ENCODE assay signal across 20 cellular contexts in genomic region chr1:165259706-165260105, GRCh38.
DNase-seq lines count a peak whose midpoint lies in the region; ATAC-seq, FAIRE-seq and TF ChIP-seq lines count a peak whose summit lies in the region.
"Had no signal": no experiment of that assay in that cellular context is flagged by ENCODE, and none has a peak within 500 bp of the region (broad histone marks: within the 10 kb centered on the region; RNA-seq: fewer than 3 reads in every experiment).

No MANE protein-coding gene starts in this region.

- H3K9me3 ChIP-seq in BLaER1 (peaks cover 3% of the 10 kb centered on the region; the same call in 1 of the 2 replicates), mesenchymal stem cell (ENCODE audit: control insufficient read depth, low read length) (no peaks in the 10 kb centered on the region), sigmoid colon (no peaks in the 10 kb centered on the region)
- H3K9me3 ChIP-seq: HAP-1 had no signal

- H2BK15ac ChIP-seq in mesenchymal stem cell (ENCODE audit: low read depth, poor library complexity, severe bottlenecking) = no peak overlapping the region

- no peak overlapping the region for H3K23ac ChIP-seq in mesenchymal stem cell (ENCODE audit: low read length in 2 of 2)

- no peak overlapping the region for H3K18ac ChIP-seq in mesenchymal stem cell (ENCODE audit: low read depth in 1 of 2, low read length in 2 of 2)

- no peaks in the 10 kb centered on the region for H3K27me3 ChIP-seq in BLaER1
- no peaks in the 10 kb centered on the region for H3K27me3 ChIP-seq in bronchial epithelial cell (ENCODE audit: control insufficient read depth, insufficient read depth, low read length)
- H3K27me3 ChIP-seq in mesenchymal stem cell (ENCODE audit: control insufficient read depth in 1 of 2, insufficient read depth in 1 of 2, low read length in 2 of 2) = peaks cover 0 to 31% of the 10 kb centered on the region in 2 experiments
- no peaks in the 10 kb centered on the region for H3K27me3 ChIP-seq in sigmoid colon

- ATAC-seq in HG03025 (IDR thresholded peaks at IDR 0.05; ENCODE audit: low FRiP score, unreplicated experiment) = no peak
- ATAC-seq: GM23338, Panc1, SK-N-SH treated with all-trans-retinoic acid at 6 μM for 48 hours had no signal

- no peak overlapping the region for H2BK5ac ChIP-seq in mesenchymal stem cell (ENCODE audit: low read depth, low read length, poor library complexity, severe bottlenecking)

- no peak overlapping the region for H2BK12ac ChIP-seq in mesenchymal stem cell (ENCODE audit: low read length in 2 of 2)

- no peak overlapping the region for H2BK120ac ChIP-seq in mesenchymal stem cell (ENCODE audit: low read depth, low read length)

- H4K8ac ChIP-seq in mesenchymal stem cell (ENCODE audit: low read length) = no peak overlapping the region

- no peaks in the 10 kb centered on the region for H4K20me1 ChIP-seq in BLaER1

- H3K79me1 ChIP-seq in mesenchymal stem cell (replicated peaks; ENCODE audit: low read length, poor library complexity, severe bottlenecking) = no peaks in the 10 kb centered on the region

- TF ChIP-seq EP300 in sigmoid colon (IDR thresholded peaks at IDR 0.05) = no peak

- TF ChIP-seq CTCF in bronchial epithelial cell (IDR thresholded peaks at IDR 0.05; ENCODE audit: insufficient read depth, low read length, severe bottlenecking) (no peak), sigmoid colon (IDR thresholded peaks at IDR 0.05) (no peak)

- H3K4me3 ChIP-seq in BLaER1 (no peak overlapping the region), bronchial epithelial cell (ENCODE audit: low read depth, low read length) (no peak overlapping the region), mesenchymal stem cell (ENCODE audit: insufficient read depth in 1 of 2, low read depth in 1 of 2, low read length in 2 of 2) (no peak overlapping the region), sigmoid colon (no peak overlapping the region)
- H3K4me3 ChIP-seq: GM23338, HAP-1 had no signal

- no peak overlapping the region for H3K9ac ChIP-seq in BLaER1
- peak overlapping the region; percentile 11 for H3K9ac ChIP-seq in mesenchymal stem cell (ENCODE audit: low read length)

- no CpG with 5 or more reads among the region's 1 CpG for WGBS in mesenchymal stem cell
- WGBS in sigmoid colon, 2 donors = 59 to 61% methylated on average over 1 of the region's 1 CpG

- peak; percentile 13 for DNase-seq in Daoy (ENCODE audit: low read depth)
- peak; percentile 61 for DNase-seq in bronchial epithelial cell (ENCODE audit: low read depth)
- DNase-seq in mesenchymal stem cell = no peak
- DNase-seq in NCI-H1930 (lab: John Stamatoyannopoulos, UW) = no peak
- no peak for DNase-seq in NAMALWA (ENCODE audit: low spot score)
- DNase-seq in sigmoid colon = no peak
- DNase-seq: AML-193; DND-41; MV-4-11; NCI-H187; NCI-H2107; NK-92 treated with Interleukin-12 subunit alpha and Interleukin-12 subunit beta, amount 100 ng/mL, for 24 hours had no signal

- no peak for FAIRE-seq in bronchial epithelial cell (lab: Jason Lieb, UNC)
- FAIRE-seq: GM12892, GM18507 had no signal

- intact Hi-C loops in sigmoid colon (cut with DNase I) = no loop called here

- no peak overlapping the region for H3K14ac ChIP-seq in mesenchymal stem cell (ENCODE audit: low read length in 2 of 2)

- H3K4ac ChIP-seq in mesenchymal stem cell (ENCODE audit: low read depth in 1 of 2, low read length in 2 of 2) = no peak overlapping the region

- H2AFZ ChIP-seq in mesenchymal stem cell (ENCODE audit: low read depth, low read length) = no peak overlapping the region
- H2AFZ ChIP-seq: GM23338 had no signal

- H4K91ac ChIP-seq in mesenchymal stem cell (ENCODE audit: low read length) = no peak overlapping the region

- H3K36me3 ChIP-seq in BLaER1 (no peaks in the 10 kb centered on the region), bronchial epithelial cell (ENCODE audit: control insufficient read depth, insufficient read depth, low read length) (no peaks in the 10 kb centered on the region), mesenchymal stem cell (ENCODE audit: control insufficient read depth in 1 of 2, insufficient read depth in 2 of 2, low read depth in 1 of 2, low read length in 2 of 2) (no peaks in the 10 kb centered on the region), sigmoid colon (no peaks in the 10 kb centered on the region)
- H3K36me3 ChIP-seq: HAP-1 had no signal

- H3K4me2 ChIP-seq in BLaER1 (peak overlapping the region; percentile 54), mesenchymal stem cell (ENCODE audit: low read length, poor library complexity, severe bottlenecking) (no peak overlapping the region)
- H3K4me2 ChIP-seq: GM23338 had no signal

- H3K4me1 ChIP-seq in BLaER1 (peaks cover 20% of the 10 kb centered on the region), mesenchymal stem cell (ENCODE audit: control insufficient read depth, insufficient read depth, low read depth, low read length) (no peaks in the 10 kb centered on the region), sigmoid colon (peaks cover 0 to 6% (median 2%) of the 10 kb centered on the region in 4 donors)
- H3K4me1 ChIP-seq: HAP-1 had no signal

- H3K27ac ChIP-seq in BLaER1 (no peak overlapping the region), mesenchymal stem cell (ENCODE audit: low read length, poor library complexity, severe bottlenecking) (no peak overlapping the region), sigmoid colon (no peak overlapping the region)

- no peak for TF ChIP-seq POLR2A in sigmoid colon (IDR thresholded peaks at IDR 0.05)

- no peak overlapping the region for H2AK5ac ChIP-seq in mesenchymal stem cell (ENCODE audit: low read length, severe bottlenecking)

Comparison
In these comparisons a context has a peak if more than half of its experiments do, and no peak if none do; other contexts are left out.
1. DNase-seq: peak in Daoy (single experiment) and bronchial epithelial cell (single experiment); none in mesenchymal stem cell (single experiment), NCI-H1930 (0 of 2), NAMALWA (single experiment) and sigmoid colon (single experiment).